ENCODE assay signal across 8 cellular contexts in the genomic region with DNA sequence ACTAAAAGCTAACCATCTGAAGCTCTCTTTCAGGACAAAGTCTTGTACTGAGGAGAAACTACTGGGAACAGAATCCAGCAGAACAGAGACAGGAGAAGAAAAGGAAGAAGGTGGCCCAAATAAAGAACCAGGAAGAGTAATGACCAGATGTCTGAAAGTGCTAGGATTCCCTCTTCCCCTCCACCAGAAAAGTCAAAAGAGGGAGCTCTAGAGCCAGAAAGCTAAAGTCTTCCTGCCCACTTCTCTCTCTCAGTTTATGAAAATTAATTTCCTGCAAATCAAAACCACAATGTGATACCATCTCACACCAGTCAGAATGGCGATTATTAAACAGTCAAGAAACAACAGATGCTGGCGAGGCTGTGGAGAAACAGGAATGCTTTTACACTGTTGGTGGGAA. TPM values are rescaled to one million over a fixed set of nuclear protein-coding genes. Genes with fewer than 3 reads are reported as not detected.
A peak's percentile ranks its signal among the peaks of the same experiment; 100 is the strongest.
DNase-seq lines count a peak whose midpoint lies in the region; ATAC-seq and TF ChIP-seq lines count a peak whose summit lies in the region.

No MANE protein-coding gene starts in this region.

- intact Hi-C loops in left ventricle myocardium inferior (cut with micrococcal nuclease) (no loop called here), left cardiac atrium (cut with DNase I) (no loop called here), upper lobe of right lung (cut with DNase I) (no loop called here), transverse colon (cut with DNase I; ENCODE audit: low total_unique reads) (no loop called here)

- no peak for TF ChIP-seq EP300 in transverse colon (IDR thresholded peaks at IDR 0.05; ENCODE audit: low read depth)

- H3K9ac ChIP-seq in fibroblast of lung (ENCODE audit: insufficient read depth, low read length), result no peak overlapping the region

- H3K4me1 ChIP-seq in left ventricle myocardium inferior (peaks cover 57% of the 10 kb centered on the region), fibroblast of lung (ENCODE audit: control insufficient read depth, extremely low read depth, insufficient read depth, low read length) (no peaks in the 10 kb centered on the region), upper lobe of right lung (peaks cover 18% of the 10 kb centered on the region), transverse colon (peaks cover 4 to 48% (median 19%) of the 10 kb centered on the region in 4 donors)

- TF ChIP-seq CTCF in left ventricle myocardium inferior (IDR thresholded peaks at IDR 0.05; ENCODE audit: borderline replicate concordance), result peak; percentile 40
- TF ChIP-seq CTCF in fibroblast of lung (conservative IDR thresholded peaks at IDR 0.05 in 1 of 2, IDR thresholded peaks at IDR 0.05 in 1 of 2; ENCODE audit: low read depth in 1 of 2, low read length in 2 of 2), result peak; percentile 30 to 45
- TF ChIP-seq CTCF in upper lobe of right lung (IDR thresholded peaks at IDR 0.05), result peak; percentile 38
- TF ChIP-seq CTCF in transverse colon (IDR thresholded peaks at IDR 0.05), result peak in 2 of 5 experiments; percentile 10 to 28

- no peak overlapping the region for H2AFZ ChIP-seq in fibroblast of lung (ENCODE audit: low read length)

- H3K36me3 ChIP-seq in left ventricle myocardium inferior (no peaks in the 10 kb centered on the region), fibroblast of lung (ENCODE audit: control insufficient read depth, insufficient read depth, low read length) (no peaks in the 10 kb centered on the region), upper lobe of right lung (no peaks in the 10 kb centered on the region), transverse colon (no peaks in the 10 kb centered on the region)

- H3K27me3 ChIP-seq in left ventricle myocardium inferior (ENCODE audit: low read depth), result no peaks in the 10 kb centered on the region
- H3K27me3 ChIP-seq in fibroblast of lung (ENCODE audit: control insufficient read depth, insufficient read depth, low read length), result no peaks in the 10 kb centered on the region
- no peaks in the 10 kb centered on the region for H3K27me3 ChIP-seq in upper lobe of right lung
- H3K27me3 ChIP-seq in transverse colon, result no peaks in the 10 kb centered on the region

- TF ChIP-seq POLR2A in transverse colon (IDR thresholded peaks at IDR 0.05), result no peak

- no peaks in the 10 kb centered on the region for H3K79me2 ChIP-seq in fibroblast of lung (ENCODE audit: control insufficient read depth, insufficient read depth, low read length)

- H3K27ac ChIP-seq in left ventricle myocardium inferior (replicated peaks) (no peak overlapping the region), fibroblast of lung (ENCODE audit: insufficient read depth, low read length) (no peak overlapping the region), upper lobe of right lung (no peak overlapping the region), transverse colon (peak overlapping the region in 1 of 4 donors; percentile 1)

- DNase-seq in left ventricle myocardium inferior (no peak), left cardiac atrium (no peak), OCI-M1 (lab: John Stamatoyannopoulos, UW) (peak; percentile 77), fibroblast of lung (ENCODE audit: low read depth in 2 of 2) (no peak), upper lobe of right lung (no peak), transverse colon (no peak), NCI-H187 treated with DMSO at 0.1 percent for 48 hours (lab: John Stamatoyannopoulos, UW) (no peak), NCI-H128 (lab: John Stamatoyannopoulos, UW; ENCODE audit: unreplicated experiment) (no peak)

- H4K20me1 ChIP-seq in fibroblast of lung (ENCODE audit: control insufficient read depth, extremely low read depth, insufficient read depth, low read length), result no peaks in the 10 kb centered on the region

- ATAC-seq in left cardiac atrium, result no peak
- ATAC-seq in upper lobe of right lung, result peak; percentile 54

- H3K9me3 ChIP-seq in left ventricle myocardium inferior (replicated peaks) (peaks cover 14% of the 10 kb centered on the region), fibroblast of lung (ENCODE audit: control insufficient read depth, insufficient read depth, low read depth, low read length) (no peaks in the 10 kb centered on the region), upper lobe of right lung (peaks cover 5% of the 10 kb centered on the region), transverse colon (peaks cover 3 to 4% of the 10 kb centered on the region in 2 donors)

- no peak overlapping the region for H3K4me2 ChIP-seq in fibroblast of lung (ENCODE audit: extremely low read depth, insufficient read depth, low read length)

- in situ Hi-C loops in transverse colon (cut with MboI; ENCODE audit: low pct_ligation_motif_present in 1 of 4, low pct_unique_long_range_greater_than_20kb in 1 of 4, low sequenced_read_pairs in 3 of 4), result no loop called here

- H3K4me3 ChIP-seq in left ventricle myocardium inferior (no peak overlapping the region), fibroblast of lung (replicated peaks in 1 of 4; ENCODE audit: control extremely low read depth in 1 of 4, insufficient read depth in 1 of 4, low read depth in 3 of 4, low read length in 4 of 4) (no peak overlapping the region), upper lobe of right lung (no peak overlapping the region), transverse colon (no peak overlapping the region)

- 40 to 69% methylated on average over 2 of the region's 2 CpGs for WGBS in transverse colon (ENCODE audit: low coverage in 1 of 2), 2 donors

RNA-seq across cellular contexts. Expression of gene SPPL3, which starts 47.2 kb away (rescaled TPM):
- total RNA-seq in left ventricle myocardium inferior (26.8 TPM), left cardiac atrium (10 to 100 TPM; 27.6 to 29.7 TPM), fibroblast of lung (5.1 and 7.1 TPM in 2 replicates), upper lobe of right lung (44.1 TPM), transverse colon (10 to 100 TPM; 34.7 to 45.4 (median 41.6) TPM)
- polyA plus RNA-seq in fibroblast of lung, result 41.4 and 42.6 TPM in 2 replicates
- polyA plus RNA-seq in fibroblast of lung (2012), result 25.4 and 26.6 TPM in 2 replicates
- 144 and 210 TPM in 2 replicates for polyA minus RNA-seq in fibroblast of lung (ENCODE audit: low replicate concordance)
